In genomic region chr3:128725547-128725931, GRCh38 we compare ENCODE assay signal across 8 cellular contexts. TPM values are rescaled to one million over a fixed set of nuclear protein-coding genes. Genes with fewer than 3 reads are reported as not detected.
DNase-seq lines count a peak whose midpoint lies in the region; ATAC-seq and TF ChIP-seq lines count a peak whose summit lies in the region.

No MANE protein-coding gene starts in this region.

- H4K20me1 ChIP-seq in BLaER1: peaks cover 45% of the 10 kb centered on the region

- H3K36me3 ChIP-seq in BLaER1: peaks cover 4% of the 10 kb centered on the region; the same call in 1 of the 2 replicates
- peaks cover 0 to 4% of the 10 kb centered on the region in 2 donors for H3K36me3 ChIP-seq in psoas muscle (ENCODE audit: insufficient read depth in 1 of 2, low read depth in 1 of 2)

- H3K4me3 ChIP-seq in BLaER1: peak overlapping the region; percentile 96
- peak overlapping the region; percentile 98 for H3K4me3 ChIP-seq in psoas muscle

- no peaks in the 10 kb centered on the region for H3K27me3 Mint-ChIP-seq in dendritic cell treated with granulocyte-macrophage colony-stimulating factor and Interleukin-4, amounts not matched to agents 40 ng/mL and 50 ng/mL, for 4 days

- H3K4me2 ChIP-seq in BLaER1: peak overlapping the region; percentile 31

- no peak overlapping the region; the same call in 1 of the 2 replicates for H3K9ac ChIP-seq in BLaER1

- peak overlapping the region; percentile 94 for H3K27ac Mint-ChIP-seq in dendritic cell treated with granulocyte-macrophage colony-stimulating factor and Interleukin-4, amounts not matched to agents 40 ng/mL and 50 ng/mL, for 4 days

- no peak for TF ChIP-seq CTCF in psoas muscle (IDR thresholded peaks at IDR 0.05)

- peak overlapping the region; percentile 97 for H3K4me3 Mint-ChIP-seq in dendritic cell treated with granulocyte-macrophage colony-stimulating factor and Interleukin-4, amounts not matched to agents 40 ng/mL and 50 ng/mL, for 4 days

- H3K9me3 Mint-ChIP-seq in dendritic cell treated with granulocyte-macrophage colony-stimulating factor and Interleukin-4, amounts not matched to agents 40 ng/mL and 50 ng/mL, for 4 days: no peaks in the 10 kb centered on the region

- ATAC-seq in GM21390 (IDR thresholded peaks at IDR 0.05; ENCODE audit: unreplicated experiment): peak; percentile 21
- ATAC-seq in HG03571 (IDR thresholded peaks at IDR 0.05; ENCODE audit: unreplicated experiment): peak; percentile 14
- ATAC-seq in psoas muscle: no peak

- H3K9me3 ChIP-seq in BLaER1 (no peaks in the 10 kb centered on the region), psoas muscle (no peaks in the 10 kb centered on the region)

- intact Hi-C loops in dendritic cell treated with granulocyte-macrophage colony-stimulating factor and Interleukin-4, amounts not matched to agents 40 ng/mL and 50 ng/mL, for 4 days (cut with micrococcal nuclease): no loop called here
- intact Hi-C loops in psoas muscle (cut with DNase I): loop anchor here (5.0 kb wide), 3 partner anchors 57 to 72 kb away; no protein-coding TSS in a partner anchor

- H3K36me3 Mint-ChIP-seq in dendritic cell treated with granulocyte-macrophage colony-stimulating factor and Interleukin-4, amounts not matched to agents 40 ng/mL and 50 ng/mL, for 4 days (ENCODE audit: low read depth): peaks cover 30% of the 10 kb centered on the region

- peaks cover 64% of the 10 kb centered on the region for H3K4me1 Mint-ChIP-seq in dendritic cell treated with granulocyte-macrophage colony-stimulating factor and Interleukin-4, amounts not matched to agents 40 ng/mL and 50 ng/mL, for 4 days (ENCODE audit: low read depth)

- peak overlapping the region; percentile 95; the same call in 1 of the 2 replicates for H3K27ac ChIP-seq in BLaER1
- peak overlapping the region; percentile 100 for H3K27ac ChIP-seq in psoas muscle

- peaks cover 41% of the 10 kb centered on the region for H3K4me1 ChIP-seq in BLaER1
- peaks cover 28% of the 10 kb centered on the region for H3K4me1 ChIP-seq in psoas muscle

- no peaks in the 10 kb centered on the region for H3K27me3 ChIP-seq in BLaER1
- no peaks in the 10 kb centered on the region for H3K27me3 ChIP-seq in psoas muscle (ENCODE audit: insufficient read depth in 3 of 3, low read length in 2 of 3)

- no peak for DNase-seq in psoas muscle
- DNase-seq in NCI-H2107 treated with DMSO at 0.1 percent for 48 hours (lab: John Stamatoyannopoulos, UW; ENCODE audit: unreplicated experiment): no peak
- DNase-seq in KG1 (lab: John Stamatoyannopoulos, UW): no peak
- no peak for DNase-seq in OCI-M2 (lab: John Stamatoyannopoulos, UW; ENCODE audit: unreplicated experiment)

- 72 to 76% (median 75%) methylated on average over 5 of the region's 5 CpGs for WGBS in psoas muscle, 3 donors

RNA-seq across cellular contexts. Expression of gene RAB7A, which starts 0.4 kb away (rescaled TPM):
- total RNA-seq in psoas muscle: 100 to 1,000 TPM; 232 to 375 (median 284) TPM
- 100 to 1,000 TPM; 206 to 410 (median 369) TPM for polyA plus RNA-seq in psoas muscle

Comparison
In these comparisons a context has a peak if more than half of its experiments do, and no peak if none do; other contexts are left out.
1. ATAC-seq: peak in GM21390 (single experiment) and HG03571 (single experiment); none in psoas muscle (0 of 4).